27 cellular contexts compared by ENCODE assay signal in the genomic region with DNA sequence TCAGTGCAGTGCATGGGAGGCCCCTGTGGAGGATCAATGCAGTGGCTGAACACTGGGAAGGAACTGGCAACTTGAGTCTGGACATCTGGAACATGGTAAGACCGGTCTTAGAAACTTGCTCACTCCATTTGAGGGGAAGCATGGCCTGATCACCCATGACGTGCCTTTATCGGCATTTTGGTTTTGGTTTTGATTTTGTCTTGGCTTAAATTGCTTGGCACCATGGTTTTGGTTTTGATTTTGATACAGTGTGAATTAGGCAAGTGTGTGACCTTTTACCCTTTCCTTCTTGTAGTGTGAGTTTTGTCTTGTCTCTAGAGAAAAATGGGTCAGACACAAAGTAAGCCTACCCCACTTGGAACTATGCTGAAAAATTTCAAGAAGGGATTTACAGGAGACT.
DNase-seq lines count a peak whose midpoint lies in the region; ATAC-seq, FAIRE-seq and TF ChIP-seq lines count a peak whose summit lies in the region.
"Had no signal": no experiment of that assay in that cellular context is flagged by ENCODE, and none has a peak within 500 bp of the region (broad histone marks: within the 10 kb centered on the region; RNA-seq: fewer than 3 reads in every experiment).

No MANE protein-coding gene starts in this region.

- no peaks in the 10 kb centered on the region for H3F3A ChIP-seq in MM.1S (ENCODE audit: insufficient read depth, low read length)

- peak overlapping the region; percentile 27; the same call in 1 of the 2 replicates for H3K4me2 ChIP-seq in MM.1S (ENCODE audit: low read depth, low read length)
- H3K4me2 ChIP-seq: BLaER1, smooth muscle cell had no signal

- no peaks in the 10 kb centered on the region for H4K20me1 ChIP-seq in MM.1S (ENCODE audit: insufficient read depth, low read length)
- H4K20me1 ChIP-seq: BLaER1 had no signal

- H3K27me3 Mint-ChIP-seq in activated T-cell treated with anti-CD3 and anti-CD28 coated beads, Interleukin-2, amount 50 U/mL, for 4 hours (ENCODE audit: low read depth): no peaks in the 10 kb centered on the region

- peaks cover 8% of the 10 kb centered on the region for H3K4me1 Mint-ChIP-seq in activated T-cell treated with anti-CD3 and anti-CD28 coated beads, Interleukin-2, amount 50 U/mL, for 4 hours (ENCODE audit: low read depth)
- H3K4me1 Mint-ChIP-seq in stimulated activated effector memory CD8-positive, alpha-beta T cell treated with anti-CD3 and anti-CD28 coated beads, Interleukin-12 subunit alpha, Interleukin-12 subunit beta, amount 100 ng/mL, for 72 hours: peaks cover 14% of the 10 kb centered on the region

- H3K4me3 ChIP-seq in MM.1S (ENCODE audit: low read length) (peak overlapping the region; percentile 19; the same call in 1 of the 2 replicates), bronchial epithelial cell (ENCODE audit: low read depth, low read length) (no peak overlapping the region)
- H3K4me3 ChIP-seq: BLaER1, coronary artery, heart right ventricle, right atrium auricular region, smooth muscle cell, upper lobe of right lung had no signal

- no peaks in the 10 kb centered on the region for H3K36me3 ChIP-seq in MM.1S (replicated peaks; ENCODE audit: insufficient read depth, low read length)
- H3K36me3 ChIP-seq in bronchial epithelial cell (ENCODE audit: control insufficient read depth, insufficient read depth, low read length): no peaks in the 10 kb centered on the region
- H3K36me3 ChIP-seq: BLaER1, heart right ventricle, right atrium auricular region, upper lobe of right lung had no signal

- H3K79me2 ChIP-seq in MM.1S (ENCODE audit: low read length): no peaks in the 10 kb centered on the region

- no peak overlapping the region for H3K4me3 Mint-ChIP-seq in activated T-cell treated with anti-CD3 and anti-CD28 coated beads, Interleukin-2, amount 50 U/mL, for 4 hours
- peak overlapping the region; percentile 50 for H3K4me3 Mint-ChIP-seq in stimulated activated effector memory CD8-positive, alpha-beta T cell treated with anti-CD3 and anti-CD28 coated beads, Interleukin-12 subunit alpha, Interleukin-12 subunit beta, amount 100 ng/mL, for 72 hours

- no peak overlapping the region for H3K9ac ChIP-seq in MM.1S (ENCODE audit: low read length)
- H3K9ac ChIP-seq: BLaER1 had no signal

- H3K9me3 ChIP-seq in MM.1S (replicated peaks; ENCODE audit: insufficient read depth, low read length): 0 out of 2 replicates have a peak, but pooled peaks cover 4% of the 10 kb centered on the region
- H3K9me3 ChIP-seq: heart right ventricle, right atrium auricular region, upper lobe of right lung had no signal

- H3K27me3 ChIP-seq in MM.1S (replicated peaks; ENCODE audit: insufficient read depth, low read length): no peaks in the 10 kb centered on the region
- H3K27me3 ChIP-seq in bronchial epithelial cell (ENCODE audit: control insufficient read depth, insufficient read depth, low read length): no peaks in the 10 kb centered on the region
- H3K27me3 ChIP-seq: BLaER1, foreskin keratinocyte, heart right ventricle, right atrium auricular region, upper lobe of right lung had no signal

- no peaks in the 10 kb centered on the region for H3K36me3 Mint-ChIP-seq in activated T-cell treated with anti-CD3 and anti-CD28 coated beads, Interleukin-2, amount 50 U/mL, for 4 hours (ENCODE audit: insufficient read depth)
- H3K36me3 Mint-ChIP-seq in stimulated activated effector memory CD8-positive, alpha-beta T cell treated with anti-CD3 and anti-CD28 coated beads, Interleukin-12 subunit alpha, Interleukin-12 subunit beta, amount 100 ng/mL, for 72 hours: no peaks in the 10 kb centered on the region

- no peak for TF ChIP-seq CTCF in MM.1S (IDR thresholded peaks at IDR 0.05; ENCODE audit: low read length)
- no peak for TF ChIP-seq CTCF in bronchial epithelial cell (IDR thresholded peaks at IDR 0.05; ENCODE audit: insufficient read depth, low read length, severe bottlenecking)

- peak overlapping the region; percentile 55 for H2AFZ ChIP-seq in MM.1S (ENCODE audit: low read length)

- H3K9me2 ChIP-seq in MM.1S (replicated peaks; ENCODE audit: insufficient read depth, low read length): no peaks in the 10 kb centered on the region

- no peak overlapping the region for H3K27ac ChIP-seq in MM.1S (ENCODE audit: low read length)
- H3K27ac ChIP-seq: BLaER1, coronary artery, foreskin keratinocyte, heart right ventricle, right atrium auricular region, upper lobe of right lung, VCaP had no signal

- peak overlapping the region; percentile 70 for H3K27ac Mint-ChIP-seq in stimulated activated effector memory CD8-positive, alpha-beta T cell treated with anti-CD3 and anti-CD28 coated beads, Interleukin-12 subunit alpha, Interleukin-12 subunit beta, amount 100 ng/mL, for 72 hours

- H3K9me3 Mint-ChIP-seq in activated T-cell treated with anti-CD3 and anti-CD28 coated beads, Interleukin-2, amount 50 U/mL, for 4 hours: no peaks in the 10 kb centered on the region
- peaks cover 4% of the 10 kb centered on the region for H3K9me3 Mint-ChIP-seq in stimulated activated effector memory CD8-positive, alpha-beta T cell treated with anti-CD3 and anti-CD28 coated beads, Interleukin-12 subunit alpha, Interleukin-12 subunit beta, amount 100 ng/mL, for 72 hours

- DNase-seq in activated T-cell treated with anti-CD3 and anti-CD28 coated beads, Interleukin-2, amount 50 U/mL, for 4 hours: no peak
- DNase-seq in activated T-cell treated with anti-CD3 and anti-CD28 coated beads, Interleukin-2, amount 50 U/mL, for 48 hours: no peak
- DNase-seq in MM.1S (peak; percentile 35), bronchial epithelial cell (ENCODE audit: low read depth) (no peak)
- no peak for DNase-seq in stimulated activated effector memory CD8-positive, alpha-beta T cell treated with anti-CD3 and anti-CD28 coated beads, Interleukin-12 subunit alpha, Interleukin-12 subunit beta, amount 100 ng/mL, for 72 hours (ENCODE audit: low spot score in 2 of 2)
- no peak for DNase-seq in stimulated activated CD4-positive, alpha-beta T cell treated with anti-CD3 and anti-CD28 coated beads, Interleukin-12 subunit alpha, Interleukin-12 subunit beta, amount 100 ng/mL, for 4 hours
- DNase-seq: activated naive CD4-positive, alpha-beta T cell treated with anti-CD3 and anti-CD28 coated beads, Interleukin-2, amount 50 U/mL, for 16 hours; anterior cingulate cortex; DMS79 treated with DMSO at 0.1 percent for 48 hours; foreskin keratinocyte; heart right ventricle; MV-4-11; NCI-H146; NCI-H446 treated with DMSO at 0.1 percent for 48 hours; Right ventricle myocardium superior; stimulated activated CD4-positive, alpha-beta T cell treated with anti-CD3 and anti-CD28 coated beads, Interleukin-2, amount 100 ng/mL, for 24 hours; T-helper 9 cell; upper lobe of right lung had no signal

- no peaks in the 10 kb centered on the region for H3K4me1 ChIP-seq in MM.1S (ENCODE audit: low read length)
- H3K4me1 ChIP-seq: foreskin keratinocyte, right atrium auricular region had no signal

- peak; percentile 34 to 54 for ATAC-seq in activated T-cell treated with anti-CD3 and anti-CD28 coated beads, Interleukin-2, amount 50 U/mL, for 4 hours
- peak; percentile 81 for ATAC-seq in stimulated activated effector memory CD8-positive, alpha-beta T cell treated with anti-CD3 and anti-CD28 coated beads, Interleukin-12 subunit alpha, Interleukin-12 subunit beta, amount 100 ng/mL, for 72 hours
- ATAC-seq in GM18861 (IDR thresholded peaks at IDR 0.05; ENCODE audit: unreplicated experiment): no peak
- ATAC-seq in GM21723 (IDR thresholded peaks at IDR 0.05; ENCODE audit: unreplicated experiment): no peak
- ATAC-seq: esophagus mucosa, foreskin keratinocyte, HCT116, heart right ventricle, upper lobe of right lung had no signal

- FAIRE-seq in bronchial epithelial cell (lab: Jason Lieb, UNC): peak; percentile 82

Comparison
In these comparisons a context has a peak if more than half of its experiments do, and no peak if none do; other contexts are left out.
1. ATAC-seq: peak in activated T-cell treated with anti-CD3 and anti-CD28 coated beads, Interleukin-2, amount 50 U/mL, for 4 hours (2 of 2) and stimulated activated effector memory CD8-positive, alpha-beta T cell treated with anti-CD3 and anti-CD28 coated beads, Interleukin-12 subunit alpha, Interleukin-12 subunit beta, amount 100 ng/mL, for 72 hours (single experiment); none in GM18861 (single experiment) and GM21723 (single experiment).